ENCODE assay signal across 28 cellular contexts in genomic region chr18:63465059-63465458, GRCh38. TPM values are rescaled to one million over a fixed set of nuclear protein-coding genes. Genes with fewer than 3 reads are reported as not detected.
"Had no signal": no experiment of that assay in that cellular context is flagged by ENCODE, and none has a peak within 500 bp of the region (broad histone marks: within the 10 kb centered on the region; RNA-seq: fewer than 3 reads in every experiment).

No MANE protein-coding gene starts in this region.

- H3K4me3 Mint-ChIP-seq: activated B cell treated with CpG ODN at 0.5 μM for 24 hours; activated naive CD8-positive, alpha-beta T cell; T-cell had no signal

- H3K36me3 Mint-ChIP-seq: T-cell had no signal

- H3K4me1 Mint-ChIP-seq: activated B cell treated with CpG ODN at 0.5 μM for 24 hours, T-cell had no signal

- FAIRE-seq: colon, TTC549 had no signal

- DNase-seq: activated B cell treated with CpG ODN at 0.5 μM for 24 hours; activated CD4-positive, alpha-beta T cell treated with anti-CD3 and anti-CD28 coated beads for 48 hours; activated CD4-positive, alpha-beta T cell treated with anti-CD3 and anti-CD28 coated beads, Interleukin-2, amount 50 U/mL, for 4 hours; activated CD8-positive, alpha-beta memory T cell treated with anti-CD3 and anti-CD28 coated beads, Interleukin-2, amount 50 U/mL, for 4 hours; activated effector memory CD4-positive, alpha-beta T cell treated with Interleukin-2 at 50 U/mL for 16 hours; activated naive CD4-positive, alpha-beta T cell; adrenal gland; anterior cingulate cortex; cerebellar nuclear complex; NCI-H1092; NCI-H1417; NCI-H1694; NCI-H2029; NCI-H2107; NCI-H510A treated with DMSO at 0.1 percent for 48 hours; NCI-H69; NK-92 treated with Interleukin-12 subunit alpha and Interleukin-12 subunit beta, amount 100 ng/mL, for 24 hours; OCI-M1; RPMI8226; T-cell; T-helper 2 cell; T1000 had no signal

- H3K9me3 Mint-ChIP-seq: activated B cell treated with CpG ODN at 0.5 μM for 24 hours, T-cell had no signal

- ATAC-seq: Panc1, Right ventricle myocardium inferior, T-cell had no signal

- H3K27ac Mint-ChIP-seq: activated B cell treated with CpG ODN at 0.5 μM for 24 hours; activated naive CD8-positive, alpha-beta T cell; T-cell had no signal

RNA-seq across cellular contexts. Expression of gene SERPINB5, which starts 11.7 kb away (rescaled TPM):
- total RNA-seq: activated B cell treated with CpG ODN at 0.5 μM for 24 hours, cardiac septum, Right ventricle myocardium inferior, T-cell had no signal
